In the genomic region with DNA sequence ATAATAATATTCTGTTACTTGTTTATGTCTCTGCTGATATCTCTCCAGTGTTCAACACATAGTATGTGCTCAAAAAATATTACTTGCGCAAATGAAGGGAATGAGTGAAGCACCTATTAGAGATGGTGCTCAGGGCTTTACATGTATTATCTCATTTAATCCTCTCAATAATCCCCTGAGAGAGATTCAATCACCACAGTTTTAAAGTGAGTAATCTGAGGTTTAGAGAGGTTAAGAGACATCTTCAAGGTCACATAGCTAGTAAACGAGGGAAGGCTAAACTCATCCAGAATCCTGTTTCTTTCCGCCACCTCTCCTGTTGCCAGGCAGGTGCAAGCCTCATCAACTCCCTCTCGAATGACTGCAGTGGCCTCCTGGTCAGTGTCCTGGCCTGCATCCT, we compare ENCODE assay signal across 26 cellular contexts.
DNase-seq lines count a peak whose midpoint lies in the region; ATAC-seq, FAIRE-seq and TF ChIP-seq lines count a peak whose summit lies in the region.
"Had no signal": no experiment of that assay in that cellular context is flagged by ENCODE, and none has a peak within 500 bp of the region (broad histone marks: within the 10 kb centered on the region; RNA-seq: fewer than 3 reads in every experiment).

No MANE protein-coding gene starts in this region.

- in situ Hi-C loops in Panc1 (cut with HindIII; ENCODE audit: low pct_unique_long_range_greater_than_20kb, low sequenced_read_pairs) = no loop called here

- CTCF ChIA-PET in Panc1 (lab: Charles Lee) = no interaction called here

- BruUV-seq in Panc1 (replicated peaks; lab: Mats Ljungman, UMichigan) = no TSS peak

- POLR2A ChIA-PET in Panc1 (lab: Charles Lee) = no interaction called here

- H3K9me3 Mint-ChIP-seq in nephron progenitor cell = no peaks in the 10 kb centered on the region

- peak overlapping the region; percentile 34; the same call in 1 of the 2 replicates for H3K27ac ChIP-seq in Panc1 (ENCODE audit: low read length)
- H3K27ac ChIP-seq: Peyer's patch had no signal

- DNase-seq in D721Med (ENCODE audit: insufficient read length, low spot score) (peak; percentile 69), LHCN-M2 (ENCODE audit: low read depth) (peak; percentile 55), Panc1 (ENCODE audit: low read depth, low spot score) (no peak), iris pigment epithelial cell (ENCODE audit: low read depth) (peak; percentile 49), kidney tubule cell (ENCODE audit: low spot score) (no peak), NCI-H345 (lab: John Stamatoyannopoulos, UW) (no peak), nephron progenitor cell (no peak), pons (ENCODE audit: low spot score) (no peak)
- DNase-seq: Calu3, DMS153, HCEC 1CT, Kasumi-1, MG63, NCI-H1417 treated with DMSO at 0.1 percent for 48 hours, NCI-H1694 treated with DMSO at 0.1 percent for 48 hours, NCI-H2081, NCI-H2171, NCI-H226, NCI-H510A treated with DMSO at 0.1 percent for 48 hours, NCI-H774, SHP77 treated with DMSO at 0.1 percent for 48 hours, T-helper 1 cell had no signal

- TF ChIP-seq CTCF in D721Med (IDR thresholded peaks at IDR 0.05; ENCODE audit: insufficient read depth, missing control alignments) (no peak), Panc1 (IDR thresholded peaks at IDR 0.05) (no peak), nephron progenitor cell (IDR thresholded peaks at IDR 0.05) (no peak)

- no peak for ATAC-seq in Panc1
- ATAC-seq: HepG2, K562 had no signal

- no peaks in the 10 kb centered on the region for H3K36me3 Mint-ChIP-seq in nephron progenitor cell (ENCODE audit: low read depth)

- H3K27me3 ChIP-seq in Panc1 (ENCODE audit: control insufficient read depth, insufficient read depth, low read length) = no peaks in the 10 kb centered on the region
- H3K27me3 ChIP-seq: MG63, Peyer's patch had no signal

- H3K36me3 ChIP-seq in Panc1 (ENCODE audit: control insufficient read depth, insufficient read depth, low read length) = no peaks in the 10 kb centered on the region
- H3K36me3 ChIP-seq: MG63, Peyer's patch had no signal

- FAIRE-seq in D721Med (lab: Jason Lieb, UNC) = peak; percentile 94
- FAIRE-seq: H1, HepG2, K562 had no signal

- H3K4me3 ChIP-seq in Panc1 (ENCODE audit: low read depth in 2 of 2, low read length in 2 of 2) = no peak overlapping the region
- H3K4me3 ChIP-seq: K562, MG63, Peyer's patch had no signal

- H3K9me3 ChIP-seq in Panc1 (ENCODE audit: control insufficient read depth, insufficient read depth, low read depth, low read length) = no peaks in the 10 kb centered on the region
- H3K9me3 ChIP-seq: MG63, Peyer's patch had no signal

- intact Hi-C loops in Panc1 (cut with micrococcal nuclease; ENCODE audit: unreplicated experiment) = no loop called here

- peaks cover 41% of the 10 kb centered on the region for H3K4me1 Mint-ChIP-seq in nephron progenitor cell

- no peak overlapping the region for H3K4me3 Mint-ChIP-seq in nephron progenitor cell

- H3K4me1 ChIP-seq in Panc1 (ENCODE audit: control insufficient read depth, insufficient read depth, low read length) = peaks cover 21% of the 10 kb centered on the region

- H3K27me3 Mint-ChIP-seq in nephron progenitor cell (ENCODE audit: low read depth, poor library complexity) = peaks cover 4% of the 10 kb centered on the region

- no peak overlapping the region for H3K27ac Mint-ChIP-seq in nephron progenitor cell

Comparison
In these comparisons a context has a peak if more than half of its experiments do, and no peak if none do; other contexts are left out.
1. DNase-seq: peak in D721Med (single experiment), LHCN-M2 (single experiment) and iris pigment epithelial cell (single experiment); none in Panc1 (single experiment), kidney tubule cell (single experiment), NCI-H345 (single experiment), nephron progenitor cell (single experiment) and pons (single experiment).